15 cellular contexts compared by ENCODE assay signal in genomic region chr3:103385991-103386390, GRCh38.
DNase-seq lines count a peak whose midpoint lies in the region.
"Had no signal": no experiment of that assay in that cellular context is flagged by ENCODE, and none has a peak within 500 bp of the region (broad histone marks: within the 10 kb centered on the region; RNA-seq: fewer than 3 reads in every experiment).

No MANE protein-coding gene starts in this region.

- no peaks in the 10 kb centered on the region for H3K79me1 ChIP-seq in neuronal stem cell (ENCODE audit: low read depth, low read length)

- no peak overlapping the region for H2AFZ ChIP-seq in neuronal stem cell (ENCODE audit: low read length)
- H2AFZ ChIP-seq: GM23248 had no signal

- H3K4me3 ChIP-seq in SK-N-MC = peak overlapping the region; percentile 44
- H3K4me3 ChIP-seq in neuronal stem cell (ENCODE audit: low read length in 2 of 2) = no peak overlapping the region
- H3K4me3 ChIP-seq: GM23248 had no signal

- no peak overlapping the region for H4K91ac ChIP-seq in neuronal stem cell (ENCODE audit: low read depth, low read length, poor library complexity)

- no peak overlapping the region for H3K4me2 ChIP-seq in neuronal stem cell (ENCODE audit: insufficient read depth, low read length, poor library complexity, severe bottlenecking)

- no peak overlapping the region for H4K8ac ChIP-seq in neuronal stem cell (ENCODE audit: low read depth, low read length)

- H3K9ac ChIP-seq in SK-N-MC (ENCODE audit: insufficient read length) (peak overlapping the region; percentile 17), neuronal stem cell (ENCODE audit: low read depth, low read length, poor library complexity) (no peak overlapping the region)
- H3K9ac ChIP-seq: GM23248 had no signal

- H2BK5ac ChIP-seq in neuronal stem cell (ENCODE audit: low read length) = no peak overlapping the region

- no peak overlapping the region for H3K18ac ChIP-seq in neuronal stem cell (ENCODE audit: low read length)

- no peak overlapping the region for H2BK12ac ChIP-seq in neuronal stem cell (ENCODE audit: low read length)

- H3K9me3 ChIP-seq in SK-N-MC (ENCODE audit: low read depth, low read length) (no peaks in the 10 kb centered on the region), neuronal stem cell (replicated peaks in 1 of 2; ENCODE audit: control insufficient read depth in 2 of 2, insufficient read depth in 1 of 2, low read depth in 1 of 2, low read length in 2 of 2) (no peaks in the 10 kb centered on the region)

- no peak overlapping the region for H2AK5ac ChIP-seq in neuronal stem cell (ENCODE audit: low read depth, low read length)

- H3K27ac ChIP-seq in SK-N-MC (peak overlapping the region; percentile 91), neuronal stem cell (replicated peaks; ENCODE audit: low read length) (no peak overlapping the region)
- H3K27ac ChIP-seq: GM23248 had no signal

- no peak overlapping the region for H3K23ac ChIP-seq in neuronal stem cell (ENCODE audit: low read depth, low read length, poor library complexity)

- no peak overlapping the region for H2BK15ac ChIP-seq in neuronal stem cell (ENCODE audit: low read length)

- H2BK120ac ChIP-seq in neuronal stem cell (ENCODE audit: low read depth, low read length) = no peak overlapping the region

- no peak overlapping the region for H3K4ac ChIP-seq in neuronal stem cell (ENCODE audit: low read length)

- H3K36me3 ChIP-seq in SK-N-MC (ENCODE audit: insufficient read depth, low read length) (no peaks in the 10 kb centered on the region), neuronal stem cell (replicated peaks in 1 of 2; ENCODE audit: control insufficient read depth in 2 of 2, insufficient read depth in 2 of 2, low read length in 2 of 2) (no peaks in the 10 kb centered on the region)

- no peak overlapping the region for H3K14ac ChIP-seq in neuronal stem cell (ENCODE audit: low read length)

- DNase-seq in SK-N-MC (ENCODE audit: low read depth, low spot score) (peak; percentile 22), astrocyte of the hippocampus (ENCODE audit: low read depth, low spot score) (peak; percentile 15), neuronal stem cell (ENCODE audit: low spot score) (peak; percentile 3), GF-D8 (lab: John Stamatoyannopoulos, UW) (no peak), medulla oblongata (ENCODE audit: extremely low spot score) (no peak)
- DNase-seq in activated effector memory CD4-positive, alpha-beta T cell treated with anti-CD3 and anti-CD28 coated beads, Interleukin-2, amount 50 U/mL, for 16 hours = no peak
- DNase-seq: C1 segment of cervical spinal cord; Calu3; CD4-positive, alpha-beta memory T cell; COR-L47; DMS53; DMS79 treated with DMSO at 0.1 percent for 48 hours; GM23248; H7; HCEC 1CT had no signal

- no CpG with 5 or more reads among the region's 3 CpGs for WGBS in neuronal stem cell (ENCODE audit: extremely low coverage in 2 of 2, insufficient read length in 2 of 2, insufficient replicate concordance in 1 of 2), 2 donors

- no peaks in the 10 kb centered on the region for H3K27me3 ChIP-seq in neuronal stem cell (ENCODE audit: control insufficient read depth in 3 of 3, insufficient read depth in 3 of 3, low read depth in 1 of 3, low read length in 3 of 3)

- peaks cover 0 to 1% of the 10 kb centered on the region in 2 donors for H3K4me1 ChIP-seq in neuronal stem cell (ENCODE audit: control insufficient read depth in 2 of 2, insufficient read depth in 1 of 2, low read depth in 1 of 2, low read length in 2 of 2)

Comparison
In these comparisons a context has a peak if more than half of its experiments do, and no peak if none do; other contexts are left out.
1. DNase-seq: peak in SK-N-MC (single experiment), astrocyte of the hippocampus (single experiment) and neuronal stem cell (single experiment); none in GF-D8 (single experiment), medulla oblongata (single experiment) and activated effector memory CD4-positive, alpha-beta T cell treated with anti-CD3 and anti-CD28 coated beads, Interleukin-2, amount 50 U/mL, for 16 hours (single experiment).